In genomic region chr19:1272423-1273262, GRCh38 we compare ENCODE assay signal across 9 cellular contexts. TPM values are rescaled to one million over a fixed set of nuclear protein-coding genes. Genes with fewer than 3 reads are reported as not detected.
DNase-seq lines count a peak whose midpoint lies in the region; ATAC-seq and TF ChIP-seq lines count a peak whose summit lies in the region.
"Had no signal": no experiment of that assay in that cellular context is flagged by ENCODE, and none has a peak within 500 bp of the region (broad histone marks: within the 10 kb centered on the region; RNA-seq: fewer than 3 reads in every experiment).

No MANE protein-coding gene starts in this region.

- TSS peak; percentile 77 for BruUV-seq in IMR-90 (replicated peaks; lab: Mats Ljungman, UMichigan)

- peaks cover 34% of the 10 kb centered on the region for H3K4me1 ChIP-seq in IMR-90 (ENCODE audit: control insufficient read depth, insufficient read depth, low read length)
- H3K4me1 ChIP-seq in muscle layer of colon (ENCODE audit: insufficient read depth, low read length): peaks cover 67% of the 10 kb centered on the region
- peaks cover 51% of the 10 kb centered on the region for H3K4me1 ChIP-seq in hepatocyte (ENCODE audit: insufficient read depth)

- no peak overlapping the region for H3K18ac ChIP-seq in IMR-90 (ENCODE audit: low read depth, low read length)

- H2AFZ ChIP-seq in IMR-90 (replicated peaks; ENCODE audit: low read length, poor library complexity) (no peak overlapping the region), hepatocyte (no peak overlapping the region)

- DNase-seq in IMR-90 (no peak), caudate nucleus (lab: John Stamatoyannopoulos, UW) (peak in 6 of 61 donors; percentile 9 to 40 (median 23)), sciatic nerve (ENCODE audit: low spot score) (no peak), NCI-H187 (lab: John Stamatoyannopoulos, UW) (no peak), hepatocyte (ENCODE audit: low spot score) (no peak)
- DNase-seq: activated gamma-delta T cell had no signal

- no peak overlapping the region for H4K5ac ChIP-seq in IMR-90 (ENCODE audit: low read depth, low read length)

- no peak for TF ChIP-seq RAD21 in IMR-90 (IDR thresholded peaks at IDR 0.05; ENCODE audit: low read length)

- in situ Hi-C loops in IMR-90 (cut with MboI; ENCODE audit: low sequenced_read_pairs): no loop called here

- H2AK5ac ChIP-seq in IMR-90 (ENCODE audit: low read depth, low read length): no peak overlapping the region

- H3K9me3 ChIP-seq in IMR-90 (ENCODE audit: control insufficient read depth, insufficient read depth, low read length): no peaks in the 10 kb centered on the region
- no peaks in the 10 kb centered on the region for H3K9me3 ChIP-seq in muscle layer of colon (ENCODE audit: low read length)
- H3K9me3 ChIP-seq in hepatocyte (ENCODE audit: low read depth): no peaks in the 10 kb centered on the region

- H3K27ac ChIP-seq in 22Rv1 (peak overlapping the region; percentile 99), IMR-90 (ENCODE audit: insufficient read depth, low read length) (no peak overlapping the region), caudate nucleus (ENCODE audit: low read depth, low read length) (peak overlapping the region; percentile 97), muscle layer of colon (ENCODE audit: low read depth, low read length) (peak overlapping the region; percentile 98), hepatocyte (no peak overlapping the region)

- H3K27me3 ChIP-seq in IMR-90 (ENCODE audit: control insufficient read depth, insufficient read depth, low read length) (no peaks in the 10 kb centered on the region), muscle layer of colon (ENCODE audit: control insufficient read depth in 1 of 2, insufficient read depth in 2 of 2, low read length in 2 of 2) (no peaks in the 10 kb centered on the region), hepatocyte (no peaks in the 10 kb centered on the region)

- POLR2A ChIA-PET in IMR-90 (lab: Charles Lee; ENCODE audit: unreplicated experiment): interaction anchor here (1.0 kb wide), 1 partner anchor 20 kb away, joined by 4 read pairs; no protein-coding TSS in a partner anchor

- no peak overlapping the region for H2BK15ac ChIP-seq in IMR-90 (ENCODE audit: low read depth, low read length)

- TF ChIP-seq CTCF in 22Rv1 (IDR thresholded peaks at IDR 0.05) (no peak), IMR-90 (conservative IDR thresholded peaks at IDR 0.05; ENCODE audit: low read depth, low read length) (no peak), hepatocyte (IDR thresholded peaks at IDR 0.05; ENCODE audit: poor library complexity) (no peak)

- no peaks in the 10 kb centered on the region for H3K9me2 ChIP-seq in hepatocyte (replicated peaks; ENCODE audit: insufficient read depth)

- peaks cover 72% of the 10 kb centered on the region for H4K20me1 ChIP-seq in IMR-90 (ENCODE audit: insufficient read depth, low read length)
- H4K20me1 ChIP-seq in hepatocyte (ENCODE audit: insufficient read depth, poor library complexity, severe bottlenecking): peaks cover 50% of the 10 kb centered on the region

- H3K36me3 ChIP-seq in IMR-90 (ENCODE audit: control insufficient read depth, insufficient read depth, low read length): peaks cover 47% of the 10 kb centered on the region
- peaks cover 45% of the 10 kb centered on the region for H3K36me3 ChIP-seq in muscle layer of colon (ENCODE audit: insufficient read depth, low read length)
- peaks cover 5% of the 10 kb centered on the region for H3K36me3 ChIP-seq in hepatocyte (replicated peaks; ENCODE audit: insufficient read depth, low read depth)

- intact Hi-C loops in IMR-90 (cut with micrococcal nuclease): no loop called here
- intact Hi-C loops in sciatic nerve (cut with DNase I): no loop called here

- H2BK120ac ChIP-seq in IMR-90 (ENCODE audit: low read depth, low read length): no peak overlapping the region

- H3K9ac ChIP-seq in IMR-90 (ENCODE audit: low read depth, low read length) (no peak overlapping the region), muscle layer of colon (ENCODE audit: low read length) (peak overlapping the region; percentile 91)

- H2BK20ac ChIP-seq in IMR-90 (ENCODE audit: low read depth, low read length): no peak overlapping the region

- no peak overlapping the region for H2BK5ac ChIP-seq in IMR-90 (ENCODE audit: low read depth, low read length, poor library complexity, severe bottlenecking)

- TF ChIP-seq POLR2A in IMR-90 (IDR thresholded peaks at IDR 0.05; ENCODE audit: low read depth, low read length): no peak

- dilution Hi-C loops in IMR-90 (cut with HindIII; ENCODE audit: low sequenced_read_pairs, unreplicated experiment): no loop called here

- no peak overlapping the region for H4K91ac ChIP-seq in IMR-90 (ENCODE audit: insufficient read depth, low read depth, low read length)

- no peaks in the 10 kb centered on the region; the same call in 1 of the 2 replicates for H3K9me1 ChIP-seq in IMR-90 (ENCODE audit: insufficient read depth, low read length)

- H3K79me2 ChIP-seq in hepatocyte: peaks cover 77% of the 10 kb centered on the region

- H3K4me2 ChIP-seq in IMR-90 (ENCODE audit: low read depth, low read length) (no peak overlapping the region), hepatocyte (no peak overlapping the region)

- peak overlapping the region; percentile 75 for H2AK9ac ChIP-seq in IMR-90 (replicated peaks; ENCODE audit: low read depth, low read length, poor library complexity)

- H3K4ac ChIP-seq in IMR-90 (ENCODE audit: low read depth, low read length): no peak overlapping the region

- H3K56ac ChIP-seq in IMR-90 (ENCODE audit: extremely low read depth, insufficient read depth, low read length): no peak overlapping the region

- H3K79me1 ChIP-seq in IMR-90 (ENCODE audit: low read depth in 1 of 2, low read length in 2 of 2): peaks cover 22 to 71% of the 10 kb centered on the region in 2 experiments; a peak in 3 of 4 replicates

- ATAC-seq in IMR-90 (ENCODE audit: low read depth) (no peak), HG03342 (IDR thresholded peaks at IDR 0.05; ENCODE audit: unreplicated experiment) (no peak), sciatic nerve (no peak)

- H3K4me3 ChIP-seq in IMR-90 (ENCODE audit: insufficient read depth, low read depth, low read length): no peak overlapping the region
- peak overlapping the region; percentile 2 to 83 for H3K4me3 ChIP-seq in muscle layer of colon (ENCODE audit: low read depth in 1 of 2, low read length in 2 of 2)
- H3K4me3 ChIP-seq in hepatocyte: no peak overlapping the region

- CTCF ChIA-PET in IMR-90 (lab: Yijun Ruan, JAX): no interaction called here

- no peak overlapping the region for H3K14ac ChIP-seq in IMR-90 (replicated peaks; ENCODE audit: low read depth, low read length)

- H4K8ac ChIP-seq in IMR-90 (ENCODE audit: low read depth in 2 of 2, low read length in 2 of 2): no peak overlapping the region

- H3K23ac ChIP-seq in IMR-90 (ENCODE audit: low read depth, low read length): peak overlapping the region; percentile 56; the same call in 1 of the 2 replicates

- 90% methylated on average over 6 of the region's 33 CpGs; no CpG with 5 or more reads in 1 of the 2 experiments for WGBS in IMR-90 (ENCODE audit: extremely low coverage in 2 of 2, insufficient read length in 1 of 2), 2 experiments
- WGBS in hepatocyte (ENCODE audit: low lambda C conversion rate, missing lambda C conversion rate): 90% methylated on average over 33 of the region's 33 CpGs

TF ChIP-seq in IMR-90, 13 proteins besides CTCF, POLR2A, EP300 and RAD21 (continues in another document):
- TF ChIP-seq FOS (IDR thresholded peaks at IDR 0.05; ENCODE audit: low read depth, low read length) (no peak), CEBPB (IDR thresholded peaks at IDR 0.05; ENCODE audit: low read depth, low read length) (no peak), NFE2L2 (IDR thresholded peaks at IDR 0.05; ENCODE audit: low read depth, low read length) (no peak)
- TF ChIP-seq, protein P1, sequence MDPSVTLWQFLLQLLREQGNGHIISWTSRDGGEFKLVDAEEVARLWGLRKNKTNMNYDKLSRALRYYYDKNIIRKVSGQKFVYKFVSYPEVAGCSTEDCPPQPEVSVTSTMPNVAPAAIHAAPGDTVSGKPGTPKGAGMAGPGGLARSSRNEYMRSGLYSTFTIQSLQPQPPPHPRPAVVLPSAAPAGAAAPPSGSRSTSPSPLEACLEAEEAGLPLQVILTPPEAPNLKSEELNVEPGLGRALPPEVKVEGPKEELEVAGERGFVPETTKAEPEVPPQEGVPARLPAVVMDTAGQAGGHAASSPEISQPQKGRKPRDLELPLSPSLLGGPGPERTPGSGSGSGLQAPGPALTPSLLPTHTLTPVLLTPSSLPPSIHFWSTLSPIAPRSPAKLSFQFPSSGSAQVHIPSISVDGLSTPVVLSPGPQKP (IDR thresholded peaks at IDR 0.05; ENCODE audit: borderline replicate concordance, low read depth, low read length): no peak

RNA-seq across cellular contexts. Expression of gene FAM174C, which starts 2.7 kb away (rescaled TPM):
- total RNA-seq in IMR-90 (2012; rRNA removed) (7.5 and 10.6 TPM in 2 replicates), sciatic nerve (21.4 TPM), hepatocyte (25.5 TPM in 2 replicates)
- polyA plus RNA-seq in IMR-90 (2012; rRNA removed) (61.8 and 93.4 TPM in 2 replicates), hepatocyte (79.9 and 89.5 TPM in 2 replicates)
- 94.9 and 135 TPM in 2 replicates for polyA plus RNA-seq in IMR-90 (2012; cell fraction: cytosol; rRNA removed)
- polyA plus RNA-seq in IMR-90 (2012; cell fraction: nucleus; rRNA removed; ENCODE audit: low replicate concordance): 46.6 and 93.7 TPM in 2 replicates

RNA-seq across cellular contexts. Expression of gene CIRBP, which starts 3.5 kb away (rescaled TPM):
- total RNA-seq in IMR-90 (2012; rRNA removed) (226 and 299 TPM in 2 replicates), sciatic nerve (550 TPM), hepatocyte (212 and 361 TPM in 2 replicates)
- polyA plus RNA-seq in IMR-90 (2012; rRNA removed) (405 and 542 TPM in 2 replicates), hepatocyte (202 and 261 TPM in 2 replicates)
- 562 and 617 TPM in 2 replicates for polyA plus RNA-seq in IMR-90 (2012; cell fraction: cytosol; rRNA removed)
- 2,129 and 2,924 TPM in 2 replicates for polyA plus RNA-seq in IMR-90 (2012; cell fraction: nucleus; rRNA removed; ENCODE audit: low replicate concordance)

RNA-seq across cellular contexts. Expression of gene EFNA2, which starts 13.0 kb away (rescaled TPM):
- total RNA-seq in IMR-90 (2012; rRNA removed): not detected in 2 replicates
- not detected in 2 replicates for polyA plus RNA-seq in IMR-90 (2012; rRNA removed)
- 0.10 TPM in 1 of 2 replicates, not detected in the other for polyA plus RNA-seq in IMR-90 (2012; cell fraction: cytosol; rRNA removed)
- polyA plus RNA-seq in IMR-90 (2012; cell fraction: nucleus; rRNA removed; ENCODE audit: low replicate concordance): 0.07 TPM in 1 of 2 replicates, not detected in the other
- total RNA-seq in sciatic nerve: not detected
- total RNA-seq in hepatocyte: 11.0 and 14.2 TPM in 2 replicates
- 1.3 and 1.8 TPM in 2 replicates for polyA plus RNA-seq in hepatocyte

RNA-seq across cellular contexts. Expression of gene MIDN, which starts 24.3 kb away (rescaled TPM):
- 2.2 and 2.5 TPM in 2 replicates for total RNA-seq in IMR-90 (2012; rRNA removed)
- 24.1 and 26.0 TPM in 2 replicates for polyA plus RNA-seq in IMR-90 (2012; rRNA removed)
- 39.2 and 47.7 TPM in 2 replicates for polyA plus RNA-seq in IMR-90 (2012; cell fraction: cytosol; rRNA removed)
- polyA plus RNA-seq in IMR-90 (2012; cell fraction: nucleus; rRNA removed; ENCODE audit: low replicate concordance): 97.0 and 144 TPM in 2 replicates
- total RNA-seq in sciatic nerve: 117 TPM
- total RNA-seq in hepatocyte: 28.7 and 30.1 TPM in 2 replicates
- polyA plus RNA-seq in hepatocyte: 94.6 and 98.4 TPM in 2 replicates

RNA-seq across cellular contexts. Expression of gene ATP5F1D, which starts 31.1 kb away (rescaled TPM):
- 7.3 and 13.6 TPM in 2 replicates for total RNA-seq in IMR-90 (2012; rRNA removed)
- polyA plus RNA-seq in IMR-90 (2012; rRNA removed): 140 and 189 TPM in 2 replicates
- 348 and 386 TPM in 2 replicates for polyA plus RNA-seq in IMR-90 (2012; cell fraction: cytosol; rRNA removed)
- 72.4 and 213 TPM in 2 replicates for polyA plus RNA-seq in IMR-90 (2012; cell fraction: nucleus; rRNA removed; ENCODE audit: low replicate concordance)
- total RNA-seq in sciatic nerve: 90.9 TPM
- total RNA-seq in hepatocyte: 54.0 and 64.1 TPM in 2 replicates
- polyA plus RNA-seq in hepatocyte: 291 and 297 TPM in 2 replicates

Comparison
In these comparisons a context has a peak if more than half of its experiments do, and no peak if none do; other contexts are left out.
1. H3K27ac ChIP-seq: peak in 22Rv1 (single experiment), caudate nucleus (single experiment) and muscle layer of colon (single experiment); none in IMR-90 (single experiment) and hepatocyte (single experiment).
2. H3K4me3 ChIP-seq: peak in muscle layer of colon (2 of 2); none in IMR-90 (single experiment) and hepatocyte (single experiment).
3. RNA of gene EFNA2, which starts 13.0 kb away (total RNA-seq): 11.0 to 14.2 TPM in hepatocyte; not detected in IMR-90 and not detected in sciatic nerve (single experiment); every median in the first group is over 10 times any median in the second.